ENCODE assay signal across 1 cellular context in genomic region chr2:102240640-102241370, GRCh38.
A peak's percentile ranks its signal among the peaks of the same experiment; 100 is the strongest.
TF ChIP-seq lines count a peak whose summit lies in the region.

No MANE protein-coding gene starts in this region.

TF ChIP-seq in HepG2, 621 proteins besides CTCF, POLR2A, EP300 and RAD21 (continued from another document and continues in another):
- TF ChIP-seq FOXP4 (CRISPR knock-in tag; IDR thresholded peaks at IDR 0.05) (peak; percentile 89), FOXP1 (IDR thresholded peaks at IDR 0.05) (no peak), FOXP1 (CRISPR knock-in tag; IDR thresholded peaks at IDR 0.05) (peak; percentile 85), MED1 (CRISPR knock-in tag; IDR thresholded peaks at IDR 0.05) (peak; percentile 95), ZNF234 (CRISPR knock-in tag; conservative IDR thresholded peaks at IDR 0.05) (no peak), POGZ (CRISPR knock-in tag; IDR thresholded peaks at IDR 0.05) (peak; percentile 89), BCL3 (CRISPR knock-in tag; IDR thresholded peaks at IDR 0.05) (peak; percentile 63; the same call in 1 of the 2 replicates), NPAS2 (CRISPR knock-in tag; IDR thresholded peaks at IDR 0.05; ENCODE audit: borderline replicate concordance) (no peak), ZNF513 (CRISPR knock-in tag; conservative IDR thresholded peaks at IDR 0.05) (no peak), ZKSCAN5 (CRISPR knock-in tag; IDR thresholded peaks at IDR 0.05) (no peak), KDM5B (CRISPR knock-in tag; IDR thresholded peaks at IDR 0.05; ENCODE audit: borderline replicate concordance) (peak; percentile 67; the same call in 1 of the 2 replicates), ZNF740 (CRISPR knock-in tag; IDR thresholded peaks at IDR 0.05) (no peak), ZSCAN20 (CRISPR knock-in tag; IDR thresholded peaks at IDR 0.05; ENCODE audit: borderline replicate concordance) (no peak; the same call in 1 of the 2 replicates), KDM4B (CRISPR knock-in tag; IDR thresholded peaks at IDR 0.05) (peak; percentile 95), SMAD3 (CRISPR knock-in tag; IDR thresholded peaks at IDR 0.05) (peak; percentile 98), ZNF225 (CRISPR knock-in tag; IDR thresholded peaks at IDR 0.05) (0 out of 2 replicates have a peak, but pooled peaks have one; percentile 34), ZNF614 (CRISPR knock-in tag; IDR thresholded peaks at IDR 0.05; ENCODE audit: borderline replicate concordance) (peak; percentile 95), KLF12 (CRISPR knock-in tag; IDR thresholded peaks at IDR 0.05; ENCODE audit: borderline replicate concordance) (no peak), MAZ (IDR thresholded peaks at IDR 0.05; ENCODE audit: borderline replicate concordance, low read depth, low read length) (no peak), MAZ (CRISPR knock-in tag; IDR thresholded peaks at IDR 0.05; ENCODE audit: low read depth) (peak; percentile 64; the same call in 1 of the 2 replicates), ZFX (CRISPR knock-in tag; IDR thresholded peaks at IDR 0.05; ENCODE audit: low read depth) (peak; percentile 47), NRL (CRISPR knock-in tag; IDR thresholded peaks at IDR 0.05; ENCODE audit: borderline replicate concordance) (peak; percentile 62; the same call in 1 of the 2 replicates), ZFP82 (CRISPR knock-in tag; IDR thresholded peaks at IDR 0.05; ENCODE audit: borderline replicate concordance) (no peak), ZNF83 (CRISPR knock-in tag; IDR thresholded peaks at IDR 0.05; ENCODE audit: borderline replicate concordance) (no peak), TOPORS (CRISPR knock-in tag; IDR thresholded peaks at IDR 0.05) (peak; percentile 23; the same call in 1 of the 2 replicates), ADNP (CRISPR knock-in tag; IDR thresholded peaks at IDR 0.05) (no peak), TERF1 (CRISPR knock-in tag; IDR thresholded peaks at IDR 0.05) (no peak), PHF21A (CRISPR knock-in tag; IDR thresholded peaks at IDR 0.05) (peak; percentile 67), ZNF720 (CRISPR knock-in tag; IDR thresholded peaks at IDR 0.05) (no peak), ZBTB7A (CRISPR knock-in tag; IDR thresholded peaks at IDR 0.05) (no peak), ZNF468 (CRISPR knock-in tag; IDR thresholded peaks at IDR 0.05) (no peak), MAFG (CRISPR knock-in tag; IDR thresholded peaks at IDR 0.05) (no peak), MZF1 (CRISPR knock-in tag; IDR thresholded peaks at IDR 0.05; ENCODE audit: borderline replicate concordance) (no peak; the same call in 1 of the 2 replicates), ZNF354B (CRISPR knock-in tag; IDR thresholded peaks at IDR 0.05) (no peak), FOXM1 (CRISPR knock-in tag; IDR thresholded peaks at IDR 0.05) (no peak), HBP1 (CRISPR knock-in tag; IDR thresholded peaks at IDR 0.05; ENCODE audit: low read depth) (peak; percentile 73; the same call in 1 of the 2 replicates), ZNF367 (CRISPR knock-in tag; IDR thresholded peaks at IDR 0.05; ENCODE audit: borderline replicate concordance) (no peak), SNAPC2 (CRISPR knock-in tag; IDR thresholded peaks at IDR 0.05) (no peak), ZNF792 (CRISPR knock-in tag; IDR thresholded peaks at IDR 0.05) (peak; percentile 66; the same call in 1 of the 2 replicates), BRCA1 (CRISPR knock-in tag; IDR thresholded peaks at IDR 0.05) (0 out of 2 replicates have a peak, but pooled peaks have one; percentile 23), GLMP (CRISPR knock-in tag; IDR thresholded peaks at IDR 0.05; ENCODE audit: borderline replicate concordance) (no peak), KLF13 (CRISPR knock-in tag; IDR thresholded peaks at IDR 0.05) (no peak), PRPF4 (IDR thresholded peaks at IDR 0.05; ENCODE audit: low read depth, low read length, poor library complexity, severe bottlenecking) (no peak), ZNF382 (CRISPR knock-in tag; IDR thresholded peaks at IDR 0.05; ENCODE audit: borderline replicate concordance) (no peak), ZFP36 (IDR thresholded peaks at IDR 0.05; ENCODE audit: borderline replicate concordance, low read depth, low read length, partially characterized antibody) (peak; percentile 40), REXO4 (CRISPR knock-in tag; IDR thresholded peaks at IDR 0.05; ENCODE audit: borderline replicate concordance) (no peak), E2F2 (CRISPR knock-in tag; IDR thresholded peaks at IDR 0.05; ENCODE audit: borderline replicate concordance) (no peak), ATF5 (CRISPR knock-in tag; IDR thresholded peaks at IDR 0.05; ENCODE audit: low read depth) (no peak), RBFOX2 (IDR thresholded peaks at IDR 0.05; ENCODE audit: low read depth, low read length) (no peak), IKZF1 (IDR thresholded peaks at IDR 0.05) (no peak), ZBED4 (CRISPR knock-in tag; IDR thresholded peaks at IDR 0.05; ENCODE audit: borderline replicate concordance) (peak; percentile 82; the same call in 1 of the 2 replicates), AHR (CRISPR knock-in tag; IDR thresholded peaks at IDR 0.05) (peak; percentile 84), ZNF317 (CRISPR knock-in tag; IDR thresholded peaks at IDR 0.05) (peak; percentile 54; the same call in 1 of the 2 replicates), FIP1L1 (IDR thresholded peaks at IDR 0.05; ENCODE audit: borderline replicate concordance, insufficient read depth, low read depth, low read length) (no peak), ZNF484 (CRISPR knock-in tag; IDR thresholded peaks at IDR 0.05; ENCODE audit: borderline replicate concordance, low read depth) (no peak), TBL1XR1 (IDR thresholded peaks at IDR 0.05; ENCODE audit: borderline replicate concordance, low read length, partially characterized antibody) (peak; percentile 45), GLI4 (CRISPR knock-in tag; IDR thresholded peaks at IDR 0.05; ENCODE audit: borderline replicate concordance) (no peak; the same call in 1 of the 2 replicates)
